1 cellular context compared by ENCODE assay signal in the genomic region with DNA sequence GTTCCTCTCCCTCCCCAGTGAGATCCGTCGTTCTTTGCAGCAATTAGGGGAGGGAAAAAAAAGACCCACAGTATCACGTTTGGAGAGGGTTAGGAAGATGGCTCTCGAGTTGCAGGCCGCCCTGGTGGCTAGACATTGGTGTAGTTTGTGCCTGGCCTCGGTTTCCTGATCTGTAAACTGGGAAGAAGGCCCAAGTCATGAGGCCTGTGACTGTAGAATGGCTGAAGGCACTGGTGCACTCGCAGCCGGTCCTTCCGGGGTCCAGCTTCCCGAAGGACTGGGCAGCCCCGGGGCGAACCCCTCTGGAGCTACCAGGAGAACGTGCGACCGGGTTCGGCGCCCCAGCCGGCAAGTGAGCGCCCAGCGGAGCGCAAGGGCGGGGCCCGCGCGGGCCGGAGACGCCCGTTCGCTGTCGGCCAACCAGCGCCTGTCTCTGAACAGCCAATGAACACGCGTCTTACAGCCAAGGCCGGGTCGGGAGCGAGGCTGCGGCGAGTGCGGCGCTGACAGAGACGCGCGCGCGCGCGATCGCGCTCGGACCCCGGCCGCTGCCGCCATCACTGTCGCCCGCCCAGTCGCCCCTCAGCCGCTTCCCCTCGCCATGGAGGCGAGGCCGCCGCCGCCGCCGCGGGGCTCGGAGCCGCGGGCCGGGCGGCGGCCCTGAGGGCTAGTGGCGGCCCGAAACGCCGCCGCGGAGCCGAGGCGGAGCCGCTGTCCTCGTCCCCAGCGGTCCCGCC.
A peak's percentile ranks its signal among the peaks of the same experiment; 100 is the strongest.
TF ChIP-seq lines count a peak whose summit lies in the region.

A gene with protein sequence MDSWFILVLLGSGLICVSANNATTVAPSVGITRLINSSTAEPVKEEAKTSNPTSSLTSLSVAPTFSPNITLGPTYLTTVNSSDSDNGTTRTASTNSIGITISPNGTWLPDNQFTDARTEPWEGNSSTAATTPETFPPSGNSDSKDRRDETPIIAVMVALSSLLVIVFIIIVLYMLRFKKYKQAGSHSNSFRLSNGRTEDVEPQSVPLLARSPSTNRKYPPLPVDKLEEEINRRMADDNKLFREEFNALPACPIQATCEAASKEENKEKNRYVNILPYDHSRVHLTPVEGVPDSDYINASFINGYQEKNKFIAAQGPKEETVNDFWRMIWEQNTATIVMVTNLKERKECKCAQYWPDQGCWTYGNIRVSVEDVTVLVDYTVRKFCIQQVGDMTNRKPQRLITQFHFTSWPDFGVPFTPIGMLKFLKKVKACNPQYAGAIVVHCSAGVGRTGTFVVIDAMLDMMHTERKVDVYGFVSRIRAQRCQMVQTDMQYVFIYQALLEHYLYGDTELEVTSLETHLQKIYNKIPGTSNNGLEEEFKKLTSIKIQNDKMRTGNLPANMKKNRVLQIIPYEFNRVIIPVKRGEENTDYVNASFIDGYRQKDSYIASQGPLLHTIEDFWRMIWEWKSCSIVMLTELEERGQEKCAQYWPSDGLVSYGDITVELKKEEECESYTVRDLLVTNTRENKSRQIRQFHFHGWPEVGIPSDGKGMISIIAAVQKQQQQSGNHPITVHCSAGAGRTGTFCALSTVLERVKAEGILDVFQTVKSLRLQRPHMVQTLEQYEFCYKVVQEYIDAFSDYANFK (plus strand): TSS at position 472 of the 737 bp plus-strand sequence. CDS start 90,797 bp downstream, outside the sequence.

TF ChIP-seq in HepG2, 621 proteins besides CTCF, POLR2A, EP300 and RAD21 (continued from another document and continues in another):
- TF ChIP-seq NR2F6 (IDR thresholded peaks at IDR 0.05) = no peak
- peak; percentile 28; the same call in 1 of the 2 replicates for TF ChIP-seq NR2F6 (CRISPR knock-in tag; IDR thresholded peaks at IDR 0.05)
- TF ChIP-seq, protein P1, sequence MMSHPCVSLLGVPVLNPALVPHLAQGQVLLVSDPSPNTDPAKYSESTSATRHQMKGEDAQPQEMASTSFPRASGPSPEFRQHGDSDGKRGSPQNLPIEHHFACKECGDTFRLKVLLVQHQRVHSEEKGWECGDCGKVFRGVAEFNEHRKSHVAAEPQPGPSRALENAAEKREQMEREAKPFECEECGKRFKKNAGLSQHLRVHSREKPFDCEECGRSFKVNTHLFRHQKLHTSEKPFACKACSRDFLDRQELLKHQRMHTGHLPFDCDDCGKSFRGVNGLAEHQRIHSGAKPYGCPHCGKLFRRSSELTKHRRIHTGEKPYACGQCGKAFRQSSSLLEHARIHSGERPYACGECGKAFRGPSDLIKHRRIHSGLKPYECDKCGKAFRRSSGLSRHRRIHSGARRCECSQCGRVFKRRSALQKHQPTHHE (CRISPR knock-in tag; IDR thresholded peaks at IDR 0.05; ENCODE audit: borderline replicate concordance) = peak; percentile 69
- TF ChIP-seq WIZ (CRISPR knock-in tag; IDR thresholded peaks at IDR 0.05) = no peak; the same call in none of the 2 replicates
- TF ChIP-seq, protein P2, sequence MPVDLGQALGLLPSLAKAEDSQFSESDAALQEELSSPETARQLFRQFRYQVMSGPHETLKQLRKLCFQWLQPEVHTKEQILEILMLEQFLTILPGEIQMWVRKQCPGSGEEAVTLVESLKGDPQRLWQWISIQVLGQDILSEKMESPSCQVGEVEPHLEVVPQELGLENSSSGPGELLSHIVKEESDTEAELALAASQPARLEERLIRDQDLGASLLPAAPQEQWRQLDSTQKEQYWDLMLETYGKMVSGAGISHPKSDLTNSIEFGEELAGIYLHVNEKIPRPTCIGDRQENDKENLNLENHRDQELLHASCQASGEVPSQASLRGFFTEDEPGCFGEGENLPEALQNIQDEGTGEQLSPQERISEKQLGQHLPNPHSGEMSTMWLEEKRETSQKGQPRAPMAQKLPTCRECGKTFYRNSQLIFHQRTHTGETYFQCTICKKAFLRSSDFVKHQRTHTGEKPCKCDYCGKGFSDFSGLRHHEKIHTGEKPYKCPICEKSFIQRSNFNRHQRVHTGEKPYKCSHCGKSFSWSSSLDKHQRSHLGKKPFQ (CRISPR knock-in tag; IDR thresholded peaks at IDR 0.05; ENCODE audit: insufficient replicate concordance) = peak; percentile 80
- TF ChIP-seq, protein P3, sequence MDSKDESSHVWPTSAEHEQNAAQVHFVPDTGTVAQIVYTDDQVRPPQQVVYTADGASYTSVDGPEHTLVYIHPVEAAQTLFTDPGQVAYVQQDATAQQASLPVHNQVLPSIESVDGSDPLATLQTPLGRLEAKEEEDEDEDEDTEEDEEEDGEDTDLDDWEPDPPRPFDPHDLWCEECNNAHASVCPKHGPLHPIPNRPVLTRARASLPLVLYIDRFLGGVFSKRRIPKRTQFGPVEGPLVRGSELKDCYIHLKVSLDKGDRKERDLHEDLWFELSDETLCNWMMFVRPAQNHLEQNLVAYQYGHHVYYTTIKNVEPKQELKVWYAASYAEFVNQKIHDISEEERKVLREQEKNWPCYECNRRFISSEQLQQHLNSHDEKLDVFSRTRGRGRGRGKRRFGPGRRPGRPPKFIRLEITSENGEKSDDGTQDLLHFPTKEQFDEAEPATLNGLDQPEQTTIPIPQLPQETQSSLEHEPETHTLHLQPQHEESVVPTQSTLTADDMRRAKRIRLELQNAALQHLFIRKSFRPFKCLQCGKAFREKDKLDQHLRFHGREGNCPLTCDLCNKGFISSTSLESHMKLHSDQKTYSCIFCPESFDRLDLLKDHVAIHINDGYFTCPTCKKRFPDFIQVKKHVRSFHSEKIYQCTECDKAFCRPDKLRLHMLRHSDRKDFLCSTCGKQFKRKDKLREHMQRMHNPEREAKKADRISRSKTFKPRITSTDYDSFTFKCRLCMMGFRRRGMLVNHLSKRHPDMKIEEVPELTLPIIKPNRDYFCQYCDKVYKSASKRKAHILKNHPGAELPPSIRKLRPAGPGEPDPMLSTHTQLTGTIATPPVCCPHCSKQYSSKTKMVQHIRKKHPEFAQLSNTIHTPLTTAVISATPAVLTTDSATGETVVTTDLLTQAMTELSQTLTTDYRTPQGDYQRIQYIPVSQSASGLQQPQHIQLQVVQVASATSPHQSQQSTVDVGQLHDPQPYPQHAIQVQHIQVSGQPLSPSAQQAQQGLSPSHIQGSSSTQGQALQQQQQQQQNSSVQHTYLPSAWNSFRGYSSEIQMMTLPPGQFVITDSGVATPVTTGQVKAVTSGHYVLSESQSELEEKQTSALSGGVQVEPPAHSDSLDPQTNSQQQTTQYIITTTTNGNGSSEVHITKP (CRISPR knock-in tag; IDR thresholded peaks at IDR 0.05; ENCODE audit: low read depth) = peak; percentile 75
- no peak for TF ChIP-seq STAG1 (CRISPR knock-in tag; IDR thresholded peaks at IDR 0.05)
- peak; percentile 55 for TF ChIP-seq MYC (CRISPR knock-in tag; IDR thresholded peaks at IDR 0.05; ENCODE audit: borderline replicate concordance)
- peak; percentile 36; the same call in 1 of the 2 replicates for TF ChIP-seq NFATC3 (CRISPR knock-in tag; IDR thresholded peaks at IDR 0.05)
- TF ChIP-seq SP140L (CRISPR knock-in tag; IDR thresholded peaks at IDR 0.05; ENCODE audit: borderline replicate concordance) = no peak; the same call in none of the 2 replicates
- 0 out of 2 replicates have a peak, but pooled peaks have one; percentile 42 for TF ChIP-seq AHR (CRISPR knock-in tag; IDR thresholded peaks at IDR 0.05)
- TF ChIP-seq, protein P4, sequence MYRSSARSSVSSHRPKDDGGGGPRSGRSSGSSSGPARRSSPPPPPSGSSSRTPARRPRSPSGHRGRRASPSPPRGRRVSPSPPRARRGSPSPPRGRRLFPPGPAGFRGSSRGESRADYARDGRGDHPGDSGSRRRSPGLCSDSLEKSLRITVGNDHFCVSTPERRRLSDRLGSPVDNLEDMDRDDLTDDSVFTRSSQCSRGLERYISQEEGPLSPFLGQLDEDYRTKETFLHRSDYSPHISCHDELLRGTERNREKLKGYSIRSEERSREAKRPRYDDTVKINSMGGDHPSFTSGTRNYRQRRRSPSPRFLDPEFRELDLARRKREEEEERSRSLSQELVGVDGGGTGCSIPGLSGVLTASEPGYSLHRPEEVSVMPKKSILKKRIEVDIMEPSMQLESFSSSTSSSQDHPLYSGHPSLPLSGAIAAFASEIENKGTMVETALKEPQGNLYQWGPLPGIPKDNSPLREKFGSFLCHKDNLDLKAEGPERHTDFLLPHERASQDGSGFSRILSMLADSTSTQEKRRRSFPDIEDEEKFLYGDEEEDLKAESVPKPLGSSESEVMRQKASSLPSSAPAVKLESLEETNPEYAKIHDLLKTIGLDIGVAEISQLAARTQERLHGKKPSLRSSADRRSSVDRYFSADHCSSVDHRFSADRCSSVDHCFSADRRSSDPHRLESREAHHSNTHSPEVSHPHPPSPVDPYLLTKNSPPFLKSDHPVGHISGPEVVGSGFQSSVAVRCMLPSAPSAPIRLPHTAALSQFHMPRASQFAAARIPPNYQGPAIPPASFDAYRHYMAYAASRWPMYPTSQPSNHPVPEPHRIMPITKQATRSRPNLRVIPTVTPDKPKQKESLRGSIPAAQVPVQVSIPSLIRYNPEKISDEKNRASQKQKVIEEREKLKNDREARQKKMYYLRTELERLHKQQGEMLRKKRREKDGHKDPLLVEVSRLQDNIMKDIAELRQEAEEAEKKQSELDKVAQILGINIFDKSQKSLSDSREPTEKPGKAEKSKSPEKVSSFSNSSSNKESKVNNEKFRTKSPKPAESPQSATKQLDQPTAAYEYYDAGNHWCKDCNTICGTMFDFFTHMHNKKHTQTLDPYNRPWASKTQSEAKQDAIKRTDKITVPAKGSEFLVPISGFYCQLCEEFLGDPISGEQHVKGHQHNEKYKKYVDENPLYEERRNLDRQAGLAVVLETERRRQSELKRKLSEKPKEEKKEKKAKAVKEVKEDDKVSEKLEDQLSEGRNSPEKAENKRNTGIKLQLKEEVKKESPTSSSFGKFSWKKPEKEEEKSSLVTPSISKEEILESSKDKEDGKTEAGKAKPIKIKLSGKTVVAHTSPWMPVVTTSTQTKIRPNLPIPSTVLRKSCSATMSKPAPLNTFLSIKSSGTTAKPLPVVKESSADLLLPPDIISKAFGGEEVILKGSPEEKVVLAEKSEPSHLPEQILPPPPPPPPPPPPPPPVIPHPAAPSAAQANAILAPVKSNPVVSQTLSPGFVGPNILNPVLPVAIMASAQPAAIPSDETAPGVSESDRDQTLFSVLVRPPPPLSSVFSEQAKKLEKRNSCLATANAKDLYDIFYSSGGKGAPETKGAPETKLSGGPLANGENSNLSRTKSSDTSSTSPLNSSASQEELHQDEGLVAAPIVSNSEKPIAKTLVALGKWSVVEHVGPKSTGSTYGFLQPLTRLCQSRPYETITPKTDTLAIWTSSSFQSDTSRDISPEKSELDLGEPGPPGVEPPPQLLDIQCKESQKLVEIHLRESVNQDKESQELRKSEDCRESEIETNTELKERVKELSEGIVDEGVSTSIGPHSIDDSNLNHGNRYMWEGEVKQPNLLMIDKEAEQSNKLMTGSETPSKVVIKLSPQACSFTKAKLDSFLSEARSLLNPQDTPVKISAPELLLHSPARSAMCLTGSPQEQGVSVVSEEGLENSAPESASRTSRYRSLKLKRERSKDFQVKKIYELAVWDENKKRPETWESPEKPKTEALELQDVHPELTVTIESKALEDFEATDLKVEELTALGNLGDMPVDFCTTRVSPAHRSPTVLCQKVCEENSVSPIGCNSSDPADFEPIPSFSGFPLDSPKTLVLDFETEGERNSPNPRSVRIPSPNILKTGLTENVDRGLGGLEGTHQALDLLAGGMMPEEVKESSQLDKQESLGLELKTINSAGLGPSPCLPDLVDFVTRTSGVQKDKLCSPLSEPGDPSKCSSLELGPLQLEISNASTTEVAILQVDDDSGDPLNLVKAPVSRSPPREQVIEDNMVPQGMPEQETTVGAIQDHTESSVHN (CRISPR knock-in tag; IDR thresholded peaks at IDR 0.05) = peak; percentile 95
- peak; percentile 28 for TF ChIP-seq FOXA3 (CRISPR knock-in tag; IDR thresholded peaks at IDR 0.05)
- TF ChIP-seq ZNF251 (CRISPR knock-in tag; IDR thresholded peaks at IDR 0.05) = peak; percentile 83; the same call in 1 of the 2 replicates
- TF ChIP-seq FOXM1 (CRISPR knock-in tag; IDR thresholded peaks at IDR 0.05) = no peak
- TF ChIP-seq ZNF577 (CRISPR knock-in tag; IDR thresholded peaks at IDR 0.05; ENCODE audit: borderline replicate concordance, low read depth) = 0 out of 2 replicates have a peak, but pooled peaks have one; percentile 88
- peak; percentile 100 for TF ChIP-seq POLR2G (IDR thresholded peaks at IDR 0.05; ENCODE audit: low read depth, low read length)
- TF ChIP-seq FIP1L1 (IDR thresholded peaks at IDR 0.05; ENCODE audit: borderline replicate concordance, insufficient read depth, low read depth, low read length) = no peak
- TF ChIP-seq SMAD1 (CRISPR knock-in tag; IDR thresholded peaks at IDR 0.05; ENCODE audit: borderline replicate concordance, low read depth) = peak; percentile 75; the same call in 1 of the 2 replicates
- TF ChIP-seq, protein P5, sequence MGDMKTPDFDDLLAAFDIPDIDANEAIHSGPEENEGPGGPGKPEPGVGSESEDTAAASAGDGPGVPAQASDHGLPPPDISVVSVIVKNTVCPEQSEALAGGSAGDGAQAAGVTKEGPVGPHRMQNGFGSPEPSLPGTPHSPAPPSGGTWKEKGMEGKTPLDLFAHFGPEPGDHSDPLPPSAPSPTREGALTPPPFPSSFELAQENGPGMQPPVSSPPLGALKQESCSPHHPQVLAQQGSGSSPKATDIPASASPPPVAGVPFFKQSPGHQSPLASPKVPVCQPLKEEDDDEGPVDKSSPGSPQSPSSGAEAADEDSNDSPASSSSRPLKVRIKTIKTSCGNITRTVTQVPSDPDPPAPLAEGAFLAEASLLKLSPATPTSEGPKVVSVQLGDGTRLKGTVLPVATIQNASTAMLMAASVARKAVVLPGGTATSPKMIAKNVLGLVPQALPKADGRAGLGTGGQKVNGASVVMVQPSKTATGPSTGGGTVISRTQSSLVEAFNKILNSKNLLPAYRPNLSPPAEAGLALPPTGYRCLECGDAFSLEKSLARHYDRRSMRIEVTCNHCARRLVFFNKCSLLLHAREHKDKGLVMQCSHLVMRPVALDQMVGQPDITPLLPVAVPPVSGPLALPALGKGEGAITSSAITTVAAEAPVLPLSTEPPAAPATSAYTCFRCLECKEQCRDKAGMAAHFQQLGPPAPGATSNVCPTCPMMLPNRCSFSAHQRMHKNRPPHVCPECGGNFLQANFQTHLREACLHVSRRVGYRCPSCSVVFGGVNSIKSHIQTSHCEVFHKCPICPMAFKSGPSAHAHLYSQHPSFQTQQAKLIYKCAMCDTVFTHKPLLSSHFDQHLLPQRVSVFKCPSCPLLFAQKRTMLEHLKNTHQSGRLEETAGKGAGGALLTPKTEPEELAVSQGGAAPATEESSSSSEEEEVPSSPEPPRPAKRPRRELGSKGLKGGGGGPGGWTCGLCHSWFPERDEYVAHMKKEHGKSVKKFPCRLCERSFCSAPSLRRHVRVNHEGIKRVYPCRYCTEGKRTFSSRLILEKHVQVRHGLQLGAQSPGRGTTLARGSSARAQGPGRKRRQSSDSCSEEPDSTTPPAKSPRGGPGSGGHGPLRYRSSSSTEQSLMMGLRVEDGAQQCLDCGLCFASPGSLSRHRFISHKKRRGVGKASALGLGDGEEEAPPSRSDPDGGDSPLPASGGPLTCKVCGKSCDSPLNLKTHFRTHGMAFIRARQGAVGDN (CRISPR knock-in tag; IDR thresholded peaks at IDR 0.05) = peak; percentile 82
- no peak for TF ChIP-seq TBX3 (IDR thresholded peaks at IDR 0.05; ENCODE audit: borderline replicate concordance)
- no peak for TF ChIP-seq SATB2 (CRISPR knock-in tag; IDR thresholded peaks at IDR 0.05)
- TF ChIP-seq, protein P6, sequence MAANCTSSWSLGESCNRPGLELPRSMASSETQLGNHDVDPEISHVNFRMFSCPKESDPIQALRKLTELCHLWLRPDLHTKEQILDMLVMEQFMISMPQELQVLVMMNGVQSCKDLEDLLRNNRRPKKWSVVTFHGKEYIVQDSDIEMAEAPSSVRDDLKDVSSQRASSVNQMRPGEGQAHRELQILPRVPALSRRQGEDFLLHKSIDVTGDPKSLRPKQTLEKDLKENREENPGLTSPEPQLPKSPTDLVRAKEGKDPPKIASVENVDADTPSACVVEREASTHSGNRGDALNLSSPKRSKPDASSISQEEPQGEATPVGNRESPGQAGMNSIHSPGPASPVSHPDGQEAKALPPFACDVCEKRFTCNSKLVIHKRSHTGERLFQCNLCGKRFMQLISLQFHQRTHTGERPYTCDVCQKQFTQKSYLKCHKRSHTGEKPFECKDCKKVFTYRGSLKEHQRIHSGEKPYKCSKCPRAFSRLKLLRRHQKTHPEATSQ (CRISPR knock-in tag; IDR thresholded peaks at IDR 0.05; ENCODE audit: borderline replicate concordance) = peak; percentile 37
- no peak for TF ChIP-seq ZNF282 (IDR thresholded peaks at IDR 0.05; ENCODE audit: partially characterized antibody)
- peak; percentile 83; the same call in 1 of the 2 replicates for TF ChIP-seq STAT5B (CRISPR knock-in tag; IDR thresholded peaks at IDR 0.05)
- no peak for TF ChIP-seq ARNT (IDR thresholded peaks at IDR 0.05)
- no peak for TF ChIP-seq MED8 (CRISPR knock-in tag; IDR thresholded peaks at IDR 0.05; ENCODE audit: insufficient replicate concordance)
